In the genomic region with DNA sequence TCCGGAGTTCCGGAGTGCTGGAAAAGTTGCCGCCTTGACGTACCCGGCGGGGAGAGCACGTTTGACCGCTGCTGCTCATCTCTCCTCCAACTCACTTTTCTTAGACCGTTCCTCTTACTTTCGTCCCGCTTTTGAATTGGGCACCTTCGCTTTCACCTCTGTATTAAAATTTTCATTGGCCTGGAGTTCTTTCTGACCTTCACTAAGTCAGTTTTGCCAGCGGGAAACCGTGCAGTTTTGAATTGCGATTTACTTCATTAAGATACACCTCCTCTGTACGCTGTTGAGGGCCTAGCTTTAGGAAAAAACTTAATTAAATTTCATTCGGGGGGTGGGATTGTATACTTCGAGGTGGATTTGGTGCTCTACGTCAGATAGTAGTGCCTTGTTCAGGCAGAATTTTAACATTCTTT, we compare ENCODE assay signal across 8 cellular contexts. TPM values are rescaled to one million over a fixed set of nuclear protein-coding genes. Genes with fewer than 3 reads are reported as not detected.
DNase-seq lines count a peak whose midpoint lies in the region; ATAC-seq and TF ChIP-seq lines count a peak whose summit lies in the region.

No MANE protein-coding gene starts in this region.

- H2BK120ac ChIP-seq in H9 (ENCODE audit: low read depth, low read length, poor library complexity, severe bottlenecking): no peak overlapping the region

- H3K27ac ChIP-seq in H9 (ENCODE audit: insufficient read length, low read depth, low read length) (no peak overlapping the region), SJCRH30 (peak overlapping the region; percentile 84), sigmoid colon (peak overlapping the region; percentile 94 to 100 (median 98))

- intact Hi-C loops in sigmoid colon (cut with DNase I): loop anchor here (1.0 to 5.0 kb wide), 2 partner anchors 17 to 64 kb away; partner anchors contain the start of genes C3orf33 and SLC33A1

- WGBS in H9 (ENCODE audit: extremely low coverage, insufficient read length, low lambda C conversion rate): no CpG with 5 or more reads among the region's 19 CpGs
- WGBS in sigmoid colon, 2 donors: 0 to 1% methylated on average over 19 of the region's 19 CpGs

- no peak for TF ChIP-seq EP300 in sigmoid colon (IDR thresholded peaks at IDR 0.05)

- no peaks in the 10 kb centered on the region for H3K27me3 ChIP-seq in H9 (ENCODE audit: insufficient read depth, low read length)
- no peaks in the 10 kb centered on the region for H3K27me3 ChIP-seq in SJCRH30
- H3K27me3 ChIP-seq in sigmoid colon: no peaks in the 10 kb centered on the region

- H3K4me1 Mint-ChIP-seq in H9: peaks cover 33% of the 10 kb centered on the region in 2 experiments

- no peak overlapping the region for H2AK5ac ChIP-seq in H9 (ENCODE audit: insufficient read length, low read length)

- peak overlapping the region; percentile 90 for H3K9ac ChIP-seq in H9 (ENCODE audit: extremely low read depth, insufficient read length, low read length)

- DNase-seq in H9: no peak
- DNase-seq in SJCRH30: no peak
- peak; percentile 51 for DNase-seq in fibroblast of villous mesenchyme (ENCODE audit: low read depth)
- DNase-seq in sigmoid colon: no peak
- DNase-seq in retina: no peak
- DNase-seq in SKM-1 (lab: John Stamatoyannopoulos, UW; ENCODE audit: unreplicated experiment): no peak
- no peak for DNase-seq in OCI-M2 (lab: John Stamatoyannopoulos, UW; ENCODE audit: unreplicated experiment)

- H3K14ac ChIP-seq in H9 (ENCODE audit: insufficient read depth, low read length): peak overlapping the region; percentile 89; the same call in 1 of the 2 replicates

- TF ChIP-seq CTCF in H9 (conservative IDR thresholded peaks at IDR 0.05): no peak
- TF ChIP-seq CTCF in fibroblast of villous mesenchyme (IDR thresholded peaks at IDR 0.05; ENCODE audit: insufficient read depth, low read depth, low read length): no peak
- no peak for TF ChIP-seq CTCF in sigmoid colon (IDR thresholded peaks at IDR 0.05)

- H3K9me3 ChIP-seq in H9 (ENCODE audit: control insufficient read depth, low read depth, low read length): no peaks in the 10 kb centered on the region
- no peaks in the 10 kb centered on the region for H3K9me3 ChIP-seq in SJCRH30 (replicated peaks)
- no peaks in the 10 kb centered on the region for H3K9me3 ChIP-seq in sigmoid colon

- H4K91ac ChIP-seq in H9 (ENCODE audit: insufficient read length, low read depth, low read length): no peak overlapping the region

- no peaks in the 10 kb centered on the region; the same call in 1 of the 2 replicates for H3K4me1 ChIP-seq in H9 (ENCODE audit: insufficient read depth, low read length)
- 0 out of 2 replicates have a peak, but pooled peaks cover 4% of the 10 kb centered on the region for H3K4me1 ChIP-seq in SJCRH30
- peaks cover 0 to 41% (median 28%) of the 10 kb centered on the region in 4 donors for H3K4me1 ChIP-seq in sigmoid colon

- no peak overlapping the region for H3K56ac ChIP-seq in H9 (ENCODE audit: insufficient read length, low read depth, low read length)

- peaks cover 14% of the 10 kb centered on the region for H3K23me2 ChIP-seq in H9 (ENCODE audit: insufficient read length, low read depth, low read length, poor library complexity, severe bottlenecking)

- peak overlapping the region; percentile 69 for H3K4me2 ChIP-seq in H9 (ENCODE audit: insufficient read depth, insufficient read length, low read length)

- no peaks in the 10 kb centered on the region for H4K20me1 ChIP-seq in H9 (ENCODE audit: control insufficient read depth, insufficient read depth, insufficient read length)

- peaks cover 0 to 6% (median 0%) of the 10 kb centered on the region in 3 experiments; a peak in 2 of 7 replicates for H3K36me3 Mint-ChIP-seq in H9 (ENCODE audit: insufficient read depth in 1 of 3, low read depth in 3 of 3)

- H2AFZ ChIP-seq in H9 (ENCODE audit: low read length): no peak overlapping the region

- H3K4me3 ChIP-seq in SJCRH30 (peak overlapping the region; percentile 84), fibroblast of villous mesenchyme (ENCODE audit: low read depth, low read length) (peak overlapping the region; percentile 92), sigmoid colon (peak overlapping the region; percentile 84 to 99 (median 92))

- H3K18ac ChIP-seq in H9 (ENCODE audit: insufficient read length, low read depth, low read length): no peak overlapping the region

- TF ChIP-seq POLR2A in sigmoid colon (IDR thresholded peaks at IDR 0.05): no peak

- H3K4me3 Mint-ChIP-seq in H9: peak overlapping the region; percentile 85 to 95

- H3K36me3 ChIP-seq in SJCRH30 (no peaks in the 10 kb centered on the region), sigmoid colon (no peaks in the 10 kb centered on the region)

- no peaks in the 10 kb centered on the region for H3K79me1 ChIP-seq in H9 (ENCODE audit: insufficient read depth, low read depth, low read length, poor library complexity, severe bottlenecking)

- no peak overlapping the region for H4K5ac ChIP-seq in H9 (ENCODE audit: insufficient read length, low read depth, low read length)

- H3K79me2 ChIP-seq in H9 (ENCODE audit: insufficient read depth, low read length): peaks cover 35% of the 10 kb centered on the region; the same call in 1 of the 2 replicates

- H4K8ac ChIP-seq in H9 (replicated peaks; ENCODE audit: insufficient read length, low read depth, low read length): no peak overlapping the region

- H2BK15ac ChIP-seq in H9 (ENCODE audit: low read depth, low read length): no peak overlapping the region

- H2BK5ac ChIP-seq in H9 (ENCODE audit: insufficient read length, low read length): no peak overlapping the region

- no peak overlapping the region for H3T11ph ChIP-seq in H9 (ENCODE audit: low read length)

- no peak overlapping the region for H3K23ac ChIP-seq in H9 (ENCODE audit: insufficient read length, low read depth, low read length)

- peak; percentile 3 for ATAC-seq in GM18502 (IDR thresholded peaks at IDR 0.05; ENCODE audit: poor library complexity, unreplicated experiment)

- H3K27me3 Mint-ChIP-seq in H9 (ENCODE audit: low read depth): no peaks in the 10 kb centered on the region

- H2BK12ac ChIP-seq in H9 (ENCODE audit: insufficient read length, low read depth, low read length): no peak overlapping the region

- peak overlapping the region; percentile 17 to 98 (median 78); a peak in 6 of 7 replicates for H3K27ac Mint-ChIP-seq in H9

- no peak overlapping the region for H3K4ac ChIP-seq in H9 (ENCODE audit: low read depth, low read length)

- H3K9me3 Mint-ChIP-seq in H9: peaks cover 0 to 3% of the 10 kb centered on the region in 2 experiments; a peak in 2 of 5 replicates

- no peak overlapping the region for H2BK20ac ChIP-seq in H9 (ENCODE audit: low read depth, low read length, poor library complexity, severe bottlenecking)

RNA-seq across cellular contexts. Expression of gene GMPS, which starts 1.3 kb away (rescaled TPM):
- total RNA-seq in H9 (2021) (136 and 142 TPM in 2 replicates), fibroblast of villous mesenchyme (41.9 and 52.2 TPM in 2 replicates), sigmoid colon (10 to 100 TPM; 22.8 to 45.7 (median 29.0) TPM)
- 107 and 119 TPM in 2 replicates for total RNA-seq in SJCRH30 (2014; rRNA removed; shearing (Covaris generic))
- polyA plus RNA-seq in sigmoid colon: 10 to 100 TPM; 12.7 to 25.6 (median 14.4) TPM

RNA-seq across cellular contexts. Expression of gene SLC33A1, which starts 17.5 kb away (rescaled TPM):
- total RNA-seq in H9 (2021) (14.7 and 15.0 TPM in 2 replicates), fibroblast of villous mesenchyme (46.7 and 57.0 TPM in 2 replicates), sigmoid colon (10 to 100 TPM; 14.4 to 28.2 (median 22.6) TPM)
- total RNA-seq in SJCRH30 (2014; rRNA removed; shearing (Covaris generic)): 15.8 and 18.6 TPM in 2 replicates
- 10 to 100 TPM in 1 of 3 donors, 1 to 10 TPM in 2; 2.8 to 11.7 (median 3.0) TPM for polyA plus RNA-seq in sigmoid colon
